Comparison of ENCODE assay signal across 8 cellular contexts in genomic region chr19:8506402-8506957, GRCh38.
A peak's percentile ranks its signal among the peaks of the same experiment; 100 is the strongest.
DNase-seq lines count a peak whose midpoint lies in the region; ATAC-seq and TF ChIP-seq lines count a peak whose summit lies in the region.

No MANE protein-coding gene starts in this region.

- peaks cover 26% of the 10 kb centered on the region for H3K4me1 Mint-ChIP-seq in nephron progenitor cell

- H3K36me3 ChIP-seq in duodenal mucosa (ENCODE audit: control insufficient read depth in 1 of 2, insufficient read depth in 2 of 2, low read length in 2 of 2), result no peaks in the 10 kb centered on the region

- TF ChIP-seq CTCF in GM12864 (IDR thresholded peaks at IDR 0.05; ENCODE audit: low read depth, low read length, missing control alignments), result no peak
- TF ChIP-seq CTCF in nephron progenitor cell (IDR thresholded peaks at IDR 0.05), result peak; percentile 32

- H3K4me3 ChIP-seq in GM12864 (ENCODE audit: low read depth, low read length), result peak overlapping the region; percentile 56; the same call in 1 of the 2 replicates
- peak overlapping the region; percentile 72 to 74 for H3K4me3 ChIP-seq in duodenal mucosa (ENCODE audit: low read depth in 1 of 2, low read length in 2 of 2)

- H3K27me3 Mint-ChIP-seq in nephron progenitor cell (ENCODE audit: low read depth, poor library complexity), result no peaks in the 10 kb centered on the region

- DNase-seq in GM12864 (ENCODE audit: low read depth), result no peak
- DNase-seq in NCI-H2227 (lab: John Stamatoyannopoulos, UW; ENCODE audit: unreplicated experiment), result peak; percentile 54
- DNase-seq in nephron progenitor cell, result no peak
- no peak for DNase-seq in NCI-H1930 (lab: John Stamatoyannopoulos, UW)
- DNase-seq in activated CD4-positive, alpha-beta T cell treated with anti-CD3 and anti-CD28 coated beads, Interleukin-2, amount 50 U/mL, for 1 hour, result no peak

- H3K9ac ChIP-seq in duodenal mucosa (ENCODE audit: low read depth in 1 of 2, low read length in 2 of 2), result peak overlapping the region; percentile 47 to 48

- peak overlapping the region; percentile 94 for H3K27ac Mint-ChIP-seq in nephron progenitor cell

- no peaks in the 10 kb centered on the region for H3K9me3 ChIP-seq in duodenal mucosa (ENCODE audit: control insufficient read depth in 1 of 2, low read length in 2 of 2)

- H3K27me3 ChIP-seq in duodenal mucosa (ENCODE audit: control insufficient read depth in 1 of 2, insufficient read depth in 2 of 2, low read length in 2 of 2), result no peaks in the 10 kb centered on the region

- H3K4me3 Mint-ChIP-seq in nephron progenitor cell, result peak overlapping the region; percentile 84

- H3K9me3 Mint-ChIP-seq in nephron progenitor cell, result no peaks in the 10 kb centered on the region

- H3K4me1 ChIP-seq in duodenal mucosa (ENCODE audit: control insufficient read depth in 1 of 2, insufficient read depth in 2 of 2, low read length in 2 of 2), result peaks cover 4 to 14% of the 10 kb centered on the region in 2 donors

- no peak for ATAC-seq in HG03460 (IDR thresholded peaks at IDR 0.05; ENCODE audit: unreplicated experiment)
- no peak for ATAC-seq in GM21390 (IDR thresholded peaks at IDR 0.05; ENCODE audit: unreplicated experiment)

- H3K27ac ChIP-seq in duodenal mucosa (ENCODE audit: low read depth, low read length), result no peak overlapping the region

- peaks cover 5% of the 10 kb centered on the region for H3K36me3 Mint-ChIP-seq in nephron progenitor cell (ENCODE audit: low read depth)
